33 cellular contexts compared by ENCODE assay signal in the genomic region with DNA sequence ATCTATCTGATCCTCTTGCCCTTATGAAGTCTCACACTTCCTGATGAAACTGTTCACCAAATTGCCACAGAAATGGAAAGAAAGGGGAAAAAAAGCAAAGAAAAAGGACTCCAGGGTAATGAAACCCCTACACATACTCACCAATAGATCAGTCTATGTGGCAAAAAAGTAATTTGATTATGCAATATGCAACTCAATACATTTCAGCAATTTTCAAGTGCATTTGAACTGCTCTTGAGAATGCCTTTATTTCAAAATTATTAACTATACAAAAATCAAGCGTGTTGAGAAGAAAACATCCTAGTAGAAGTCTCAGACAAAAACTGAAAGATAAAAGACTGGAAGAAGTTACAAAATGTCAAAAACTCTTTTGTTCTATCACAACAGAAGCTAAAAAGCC.
"Had no signal": no experiment of that assay in that cellular context is flagged by ENCODE, and none has a peak within 500 bp of the region (broad histone marks: within the 10 kb centered on the region; RNA-seq: fewer than 3 reads in every experiment).

No MANE protein-coding gene starts in this region.

- H3K4me3 ChIP-seq: adrenal gland, body of pancreas, breast epithelium had no signal

- H3K27ac ChIP-seq: adrenal gland, body of pancreas, brain microvascular endothelial cell, breast epithelium, VCaP had no signal

- H3K9me3 ChIP-seq: adrenal gland, body of pancreas, breast epithelium had no signal

- H3K4me1 ChIP-seq: adrenal gland, body of pancreas, breast epithelium had no signal

- FAIRE-seq: astrocyte, TTC549 had no signal

- H3K36me3 ChIP-seq: adrenal gland, brain microvascular endothelial cell, breast epithelium had no signal

- DNase-seq: activated B cell treated with CpG ODN at 0.5 μM for 24 hours; activated CD4-positive, alpha-beta memory T cell treated with anti-CD3 and anti-CD28 coated beads for 36 hours; activated CD4-positive, alpha-beta T cell treated with anti-CD3 and anti-CD28 coated beads for 4 hours; activated CD4-positive, alpha-beta T cell treated with anti-CD3 and anti-CD28 coated beads, Interleukin-2, amount 10 ng/mL, durations not matched to agents 24 days and 14 days; activated CD4-positive, alpha-beta T cell treated with anti-CD3 and anti-CD28 coated beads, Interleukin-2, amount 50 U/mL, for 1 hour; activated CD4-positive, alpha-beta T cell treated with anti-CD3 and anti-CD28 coated beads, Interleukin-2, amount 50 U/mL, for 4 hours; activated CD4-positive, CD25-positive, alpha-beta regulatory T cell treated with anti-CD3 and anti-CD28 coated beads, Interleukin-2, amount 50 U/mL, for 72 hours; activated CD8-positive, alpha-beta memory T cell treated with anti-CD3 and anti-CD28 coated beads, Interleukin-2, amount 50 U/mL, for 4 hours; activated CD8-positive, alpha-beta T cell treated with anti-CD3 and anti-CD28 coated beads for 36 hours; activated effector memory CD4-positive, alpha-beta T cell treated with anti-CD3 and anti-CD28 coated beads, Interleukin-2, amount 50 U/mL, for 16 hours; activated gamma-delta T cell treated with Interleukin-2 at 50 U/mL for 16 hours; activated naive CD4-positive, alpha-beta T cell; activated naive CD4-positive, alpha-beta T cell treated with anti-CD3 and anti-CD28 coated beads for 36 hours; activated naive CD4-positive, alpha-beta T cell treated with anti-CD3 and anti-CD28 coated beads, Interleukin-2, amount 50 U/mL, for 16 hours; activated naive CD8-positive, alpha-beta T cell treated with anti-CD3 and anti-CD28 coated beads for 36 hours; activated T-cell treated with anti-CD3 and anti-CD28 coated beads for 4 hours; activated T-cell treated with anti-CD3 and anti-CD28 coated beads, Interleukin-2, amount 50 U/mL, for 1 hour; activated T-cell treated with anti-CD3 and anti-CD28 coated beads, Interleukin-2, amount 50 U/mL, for 4 hours; activated T-cell treated with anti-CD3 and anti-CD28 coated beads, Interleukin-2, amount 50 U/mL, for 72 hours; adrenal gland; amniotic stem cell; aorta; body of pancreas; brain microvascular endothelial cell; central memory CD4-positive, alpha-beta T cell; T-helper 2 cell; T-helper 9 cell had no signal

- H3K27me3 ChIP-seq: adrenal gland, body of pancreas, brain microvascular endothelial cell, breast epithelium had no signal

- ATAC-seq: activated CD8-positive, alpha-beta T cell treated with anti-CD3 and anti-CD28 coated beads for 36 hours; activated naive CD4-positive, alpha-beta T cell treated with anti-CD3 and anti-CD28 coated beads, Interleukin-2, amount 50 U/mL, for 72 hours; activated T-cell treated with anti-CD3 and anti-CD28 coated beads, Interleukin-2, amount 50 U/mL, for 4 hours; activated T-cell treated with anti-CD3 and anti-CD28 coated beads, Interleukin-2, amount 50 U/mL, for 72 hours; activated T-helper 17 cell treated with anti-CD3 and anti-CD28 coated beads, Interleukin-2, amount 50 U/mL, for 72 hours; body of pancreas had no signal
